Comparison of ENCODE assay signal across 16 cellular contexts in genomic region chr4:176150704-176151103, GRCh38. TPM values are rescaled to one million over a fixed set of nuclear protein-coding genes. Genes with fewer than 3 reads are reported as not detected.
A peak's percentile ranks its signal among the peaks of the same experiment; 100 is the strongest.
DNase-seq lines count a peak whose midpoint lies in the region; ATAC-seq, FAIRE-seq and TF ChIP-seq lines count a peak whose summit lies in the region.
"Had no signal": no experiment of that assay in that cellular context is flagged by ENCODE, and none has a peak within 500 bp of the region (broad histone marks: within the 10 kb centered on the region; RNA-seq: fewer than 3 reads in every experiment).

No MANE protein-coding gene starts in this region.

- DNase-seq in GM12891 (ENCODE audit: insufficient read length, low spot score) (no peak), sigmoid colon (no peak), NCI-H2081 treated with DMSO at 0.1 percent for 48 hours (lab: John Stamatoyannopoulos, UW) (no peak)
- DNase-seq in activated CD4-positive, alpha-beta T cell treated with anti-CD3 and anti-CD28 coated beads, Interleukin-2, amount 50 U/mL, for 1 hour: no peak
- DNase-seq in activated CD4-positive, alpha-beta T cell treated with anti-CD3 and anti-CD28 coated beads, Interleukin-2, amount 50 U/mL, for 4 hours: no peak
- DNase-seq in activated CD8-positive, alpha-beta memory T cell treated with anti-CD3 and anti-CD28 coated beads, Interleukin-2, amount 50 U/mL, for 48 hours: no peak
- DNase-seq: H9, NCI-H226, PC-9 had no signal

- H3K4me1 ChIP-seq in sigmoid colon: peaks cover 0 to 27% (median 8%) of the 10 kb centered on the region in 4 donors
- H3K4me1 ChIP-seq: A549 had no signal

- no peaks in the 10 kb centered on the region for H3K36me3 ChIP-seq in sigmoid colon
- H3K36me3 ChIP-seq: BLaER1 had no signal

- no peak for TF ChIP-seq CTCF in sigmoid colon (IDR thresholded peaks at IDR 0.05)

- H3K9me3 ChIP-seq in sigmoid colon: no peaks in the 10 kb centered on the region
- H3K9me3 ChIP-seq: A549, BLaER1 had no signal

- intact Hi-C loops in sigmoid colon (cut with DNase I): loop anchor here (2.0 to 5.0 kb wide), 3 partner anchors 77 to 172 kb away; no protein-coding TSS in a partner anchor

- WGBS in sigmoid colon, 2 donors: 77 to 86% methylated on average over 2 of the region's 2 CpGs

- no peak overlapping the region for H3K4me3 ChIP-seq in sigmoid colon
- H3K4me3 ChIP-seq: A549, BLaER1, GM12878, PC-9 had no signal

- TF ChIP-seq POLR2A in GM12891 (IDR thresholded peaks at IDR 0.05; ENCODE audit: low read depth, low read length): no peak
- TF ChIP-seq POLR2A in sigmoid colon (IDR thresholded peaks at IDR 0.05): no peak

- ATAC-seq in HG03060 (IDR thresholded peaks at IDR 0.05; ENCODE audit: low read depth, unreplicated experiment): peak; percentile 15
- ATAC-seq in SK-N-SH treated with all-trans-retinoic acid at 6 μM for 48 hours: peak; percentile 58
- ATAC-seq: GM12878 had no signal

- peak; percentile 50 for FAIRE-seq in GM12891 (lab: Jason Lieb, UNC)
- FAIRE-seq: A549, GM12878, GM18507 had no signal

- H3K27me3 ChIP-seq in sigmoid colon: no peaks in the 10 kb centered on the region
- H3K27me3 ChIP-seq: BLaER1 had no signal

- peak overlapping the region in 3 of 4 donors; percentile 6 to 60 (median 34) for H3K27ac ChIP-seq in sigmoid colon
- H3K27ac ChIP-seq: A549, BLaER1, PC-9 had no signal

- no peak for TF ChIP-seq EP300 in sigmoid colon (IDR thresholded peaks at IDR 0.05)

TF ChIP-seq in GM12891, 5 proteins besides CTCF, POLR2A, EP300 and RAD21:
- TF ChIP-seq POLR2AphosphoS5 (IDR thresholded peaks at IDR 0.05; ENCODE audit: low read depth, low read length): no peak
- TF ChIP-seq PAX5 (IDR thresholded peaks at IDR 0.05; ENCODE audit: insufficient read depth, low read length, severe bottlenecking): no peak
- TF ChIP-seq POU2F2 (IDR thresholded peaks at IDR 0.05; ENCODE audit: low read depth, low read length): no peak
- no peak for TF ChIP-seq TAF1 (IDR thresholded peaks at IDR 0.05; ENCODE audit: low read depth, low read length)
- no peak for TF ChIP-seq SPI1 (IDR thresholded peaks at IDR 0.05; ENCODE audit: low read depth, low read length)

TF ChIP-seq in SK-N-SH treated with all-trans-retinoic acid at 6 μM for 48 hours, 23 proteins besides CTCF, POLR2A, EP300 and RAD21:
- TF ChIP-seq ZFP30 (CRISPR knock-in tag; IDR thresholded peaks at IDR 0.05) (no peak), ISL1 (CRISPR knock-in tag; IDR thresholded peaks at IDR 0.05) (peak; percentile 67), PATZ1 (CRISPR knock-in tag; IDR thresholded peaks at IDR 0.05; ENCODE audit: borderline replicate concordance) (no peak)

RNA-seq across cellular contexts. Expression of gene SPATA4, which starts 44.7 kb away (rescaled TPM):
- 0.06 TPM for polyA plus RNA-seq in GM12891 (2012; ENCODE audit: low read depth, missing spikeins)
- 1 to 10 TPM in 1 of 4 donors, under 1 TPM in 2, not detected in 1; 0.36 to 2.8 (median 0.54) TPM for total RNA-seq in sigmoid colon
- not detected for polyA plus RNA-seq in sigmoid colon
- total RNA-seq: CD4-positive, alpha-beta memory T cell; GM12878; H9 had no signal
- polyA plus RNA-seq: CD4-positive, alpha-beta memory T cell; GM12878 had no signal
